ENCODE assay signal across 32 cellular contexts in genomic region chr2:124258481-124258880, GRCh38.
DNase-seq lines count a peak whose midpoint lies in the region; ATAC-seq and TF ChIP-seq lines count a peak whose summit lies in the region.
"Had no signal": no experiment of that assay in that cellular context is flagged by ENCODE, and none has a peak within 500 bp of the region (broad histone marks: within the 10 kb centered on the region; RNA-seq: fewer than 3 reads in every experiment).

No MANE protein-coding gene starts in this region.

- H3K27ac ChIP-seq in PC-3 (ENCODE audit: low read length), result no peak overlapping the region
- peak overlapping the region; percentile 10 for H3K27ac ChIP-seq in smooth muscle cell (ENCODE audit: low read depth)
- H3K27ac ChIP-seq: adrenal gland, C4-2B, foreskin keratinocyte, neutrophil, right atrium auricular region had no signal

- H3K4me1 ChIP-seq in PC-3 (ENCODE audit: insufficient read depth, low read length) (no peaks in the 10 kb centered on the region), smooth muscle cell (ENCODE audit: low read depth) (no peaks in the 10 kb centered on the region)
- H3K4me1 ChIP-seq: adrenal gland, Caco-2, foreskin keratinocyte, right atrium auricular region had no signal

- H3F3A ChIP-seq in PC-3 (ENCODE audit: low read length, unreplicated experiment), result no peaks in the 10 kb centered on the region
- no peaks in the 10 kb centered on the region for H3F3A ChIP-seq in smooth muscle cell (ENCODE audit: low read depth)

- no peak for ATAC-seq in PC-3
- ATAC-seq: foreskin keratinocyte, Panc1 had no signal

- H4K20me1 ChIP-seq in PC-3 (ENCODE audit: low read length) (no peaks in the 10 kb centered on the region), smooth muscle cell (ENCODE audit: low read depth) (no peaks in the 10 kb centered on the region)

- H3K4me2 ChIP-seq in PC-3 (ENCODE audit: low read length) (no peak overlapping the region), smooth muscle cell (no peak overlapping the region)

- POLR2A ChIA-PET in PC-3 (lab: Charles Lee; ENCODE audit: unreplicated experiment), result no interaction called here

- H3K27me3 ChIP-seq in PC-3 (ENCODE audit: low read length), result no peaks in the 10 kb centered on the region
- H3K27me3 ChIP-seq in smooth muscle cell (ENCODE audit: low read depth), result no peaks in the 10 kb centered on the region
- H3K27me3 ChIP-seq: adrenal gland, foreskin keratinocyte, neutrophil, right atrium auricular region had no signal

- intact Hi-C loops in PC-3 (cut with micrococcal nuclease), result no loop called here

- H3K9ac ChIP-seq in PC-3 (ENCODE audit: low read length), result no peak overlapping the region
- no peak overlapping the region for H3K9ac ChIP-seq in smooth muscle cell (ENCODE audit: low read depth)

- CTCF ChIA-PET in PC-3 (lab: Charles Lee), result no interaction called here

- no peaks in the 10 kb centered on the region for H3K9me3 ChIP-seq in PC-3 (ENCODE audit: low read length)
- no peaks in the 10 kb centered on the region for H3K9me3 ChIP-seq in smooth muscle cell (replicated peaks; ENCODE audit: low read depth)
- H3K9me3 ChIP-seq: Caco-2, neutrophil, right atrium auricular region had no signal

- no TSS peak for BruUV-seq in PC-3 (replicated peaks; lab: Mats Ljungman, UMichigan)

- no peaks in the 10 kb centered on the region for H3K79me2 ChIP-seq in PC-3 (ENCODE audit: low read length)
- no peaks in the 10 kb centered on the region for H3K79me2 ChIP-seq in smooth muscle cell (ENCODE audit: low read depth)

- DNase-seq in GM04503 (ENCODE audit: low read depth) (peak; percentile 44), PC-3 (peak; percentile 39), fibroblast of mammary gland (ENCODE audit: low read depth) (peak; percentile 87), smooth muscle cell (lab: John Stamatoyannopoulos, UW; ENCODE audit: unreplicated experiment) (no peak), kidney glomerular epithelial cell (lab: John Stamatoyannopoulos, UW) (no peak), C1 segment of cervical spinal cord (lab: John Stamatoyannopoulos, UW) (no peak), NCI-H2196 treated with DMSO at 0.1 percent for 48 hours (lab: John Stamatoyannopoulos, UW; ENCODE audit: unreplicated experiment) (no peak)
- DNase-seq: activated CD4-positive, alpha-beta memory T cell treated with anti-CD3 and anti-CD28 coated beads, Interleukin-2, amount 10 ng/mL, durations not matched to agents 7 days and 5 days; activated CD4-positive, alpha-beta T cell treated with anti-CD3 and anti-CD28 coated beads for 1 hour; activated CD8-positive, alpha-beta memory T cell treated with anti-CD3 and anti-CD28 coated beads, Interleukin-2, amount 50 U/mL, for 48 hours; activated naive CD4-positive, alpha-beta T cell treated with Interleukin-2 at 50 U/mL for 16 hours; adrenal gland; Caco-2; GOT3; head of caudate nucleus; kidney; midbrain; naive B cell; NCI-H1105 treated with DMSO at 0.1 percent for 48 hours; NCI-H2029 treated with DMSO at 0.1 percent for 48 hours; NCI-H446; NCI-H748 treated with DMSO at 0.1 percent for 48 hours; posterior cingulate gyrus; SHP77 treated with DMSO at 0.1 percent for 48 hours; stimulated activated CD4-positive, alpha-beta T cell treated with anti-CD3 and anti-CD28 coated beads, Interleukin-12 subunit alpha, Interleukin-12 subunit beta, amount 100 ng/mL, for 4 hours; stimulated activated CD4-positive, alpha-beta T cell treated with anti-CD3 and anti-CD28 coated beads, Interleukin-4, amount 100 ng/mL, for 24 hours; trophoblast cell had no signal

- TF ChIP-seq CTCF in PC-3 (conservative IDR thresholded peaks at IDR 0.05; ENCODE audit: low read depth, low read length) (no peak), fibroblast of mammary gland (conservative IDR thresholded peaks at IDR 0.05; ENCODE audit: control insufficient read depth, insufficient read depth, low read depth, low read length) (no peak), smooth muscle cell (IDR thresholded peaks at IDR 0.05; ENCODE audit: borderline replicate concordance, insufficient read depth, poor library complexity, severe bottlenecking) (no peak)

- no peak overlapping the region for H3K4me3 ChIP-seq in PC-3 (ENCODE audit: low read length)
- H3K4me3 ChIP-seq in fibroblast of mammary gland (ENCODE audit: control insufficient read depth, low read depth, low read length), result no peak overlapping the region
- H3K4me3 ChIP-seq in smooth muscle cell, result no peak overlapping the region
- H3K4me3 ChIP-seq: adrenal gland, right atrium auricular region had no signal

- H3K9me2 ChIP-seq in PC-3 (replicated peaks; ENCODE audit: low read length), result no peaks in the 10 kb centered on the region

- H3K36me3 ChIP-seq in PC-3 (ENCODE audit: low read depth, low read length) (no peaks in the 10 kb centered on the region), smooth muscle cell (ENCODE audit: low read depth) (no peaks in the 10 kb centered on the region)
- H3K36me3 ChIP-seq: adrenal gland, neutrophil, right atrium auricular region had no signal

- H2AFZ ChIP-seq in PC-3 (ENCODE audit: low read length), result no peak overlapping the region
- no peak overlapping the region for H2AFZ ChIP-seq in smooth muscle cell (ENCODE audit: low read depth)

- 66% methylated on average over 2 of the region's 2 CpGs for WGBS in smooth muscle cell (ENCODE audit: low lambda C conversion rate)

Comparison
In these comparisons a context has a peak if more than half of its experiments do, and no peak if none do; other contexts are left out.
1. DNase-seq: peak in GM04503 (single experiment), PC-3 (single experiment) and fibroblast of mammary gland (single experiment); none in smooth muscle cell (single experiment), kidney glomerular epithelial cell (single experiment), C1 segment of cervical spinal cord (0 of 14) and NCI-H2196 treated with DMSO at 0.1 percent for 48 hours (single experiment).